Comparison of ENCODE assay signal across 9 cellular contexts in genomic region chr6:56938634-56939294, GRCh38. TPM values are rescaled to one million over a fixed set of nuclear protein-coding genes. Genes with fewer than 3 reads are reported as not detected.
DNase-seq lines count a peak whose midpoint lies in the region; ATAC-seq and TF ChIP-seq lines count a peak whose summit lies in the region.
"Had no signal": no experiment of that assay in that cellular context is flagged by ENCODE, and none has a peak within 500 bp of the region (broad histone marks: within the 10 kb centered on the region; RNA-seq: fewer than 3 reads in every experiment).

No MANE protein-coding gene starts in this region.

- peaks cover 0 to 2% of the 10 kb centered on the region in 2 donors for H3K9me3 ChIP-seq in lung (ENCODE audit: control insufficient read depth in 2 of 2, insufficient read depth in 1 of 2, low read length in 1 of 2)

- DNase-seq in EL (peak; percentile 100), lung (ENCODE audit: low spot score) (peak; percentile 40), SKM-1 treated with dmso at 0.1 percent for 144 hours (lab: John Stamatoyannopoulos, UW; ENCODE audit: unreplicated experiment) (no peak), NCI-H1105 treated with DMSO at 0.1 percent for 48 hours (lab: John Stamatoyannopoulos, UW) (no peak)
- DNase-seq in activated T-cell treated with anti-CD3 and anti-CD28 coated beads, Interleukin-2, amount 50 U/mL, for 48 hours, result peak; percentile 32 to 50
- DNase-seq in stimulated activated naive CD4-positive, alpha-beta T cell treated with Interleukin-2 at 50 U/mL for 16 hours (lab: John Stamatoyannopoulos, UW), result no peak
- DNase-seq: effector CD8-positive, alpha-beta T cell had no signal

- no peak overlapping the region for H3K4me3 ChIP-seq in lung

- ATAC-seq in HG02588 (IDR thresholded peaks at IDR 0.05; ENCODE audit: unreplicated experiment) (peak; percentile 55), lung (ENCODE audit: insufficient read depth, low FRiP score) (peak; percentile 82), GM21515 (IDR thresholded peaks at IDR 0.05; ENCODE audit: unreplicated experiment) (no peak)

- 56 to 74% methylated on average over 1 of the region's 1 CpG for WGBS in lung, 2 donors

- no peak for TF ChIP-seq CTCF in lung (IDR thresholded peaks at IDR 0.05; ENCODE audit: control extremely low read depth, extremely low read depth)

- no peaks in the 10 kb centered on the region for H3K36me3 ChIP-seq in lung (ENCODE audit: control insufficient read depth in 2 of 2, insufficient read depth in 2 of 2, low read length in 2 of 2)

- no peak overlapping the region for H3K27ac ChIP-seq in lung (ENCODE audit: low read depth in 1 of 2, low read length in 1 of 2)

- H3K4me1 ChIP-seq in lung (ENCODE audit: control insufficient read depth in 2 of 2, insufficient read depth in 2 of 2, low read length in 2 of 2), result no peaks in the 10 kb centered on the region

- H3K27me3 ChIP-seq in lung (ENCODE audit: control insufficient read depth, insufficient read depth), result no peaks in the 10 kb centered on the region

RNA-seq across cellular contexts. Expression of gene BEND6, which starts 16.1 kb away (rescaled TPM):
- under 1 TPM; 0.63 to 0.95 TPM for total RNA-seq in lung
- polyA plus RNA-seq in lung, result under 1 TPM; 0.23 to 0.39 TPM

Comparison
In these comparisons a context has a peak if more than half of its experiments do, and no peak if none do; other contexts are left out.
1. DNase-seq: peak in EL (single experiment), activated T-cell treated with anti-CD3 and anti-CD28 coated beads, Interleukin-2, amount 50 U/mL, for 48 hours (2 of 2) and lung (single experiment); none in SKM-1 treated with dmso at 0.1 percent for 144 hours (single experiment), stimulated activated naive CD4-positive, alpha-beta T cell treated with Interleukin-2 at 50 U/mL for 16 hours (single experiment) and NCI-H1105 treated with DMSO at 0.1 percent for 48 hours (single experiment).